In genomic region chr6:169530762-169531143, GRCh38 we compare ENCODE assay signal across 13 cellular contexts.
DNase-seq lines count a peak whose midpoint lies in the region; ATAC-seq and TF ChIP-seq lines count a peak whose summit lies in the region.
"Had no signal": no experiment of that assay in that cellular context is flagged by ENCODE, and none has a peak within 500 bp of the region (broad histone marks: within the 10 kb centered on the region; RNA-seq: fewer than 3 reads in every experiment).

No MANE protein-coding gene starts in this region.

- H3K4me3 ChIP-seq in CD4-positive, CD25-positive, alpha-beta regulatory T cell (ENCODE audit: low read depth, low read length), result peak overlapping the region; percentile 49
- H3K4me3 ChIP-seq in stomach, result no peak overlapping the region

- TF ChIP-seq EP300 in stomach (IDR thresholded peaks at IDR 0.05), result no peak

- peaks cover 0 to 16% (median 3%) of the 10 kb centered on the region in 7 donors for H3K9me3 Mint-ChIP-seq in CD4-positive, CD25-positive, alpha-beta regulatory T cell
- peaks cover 17% of the 10 kb centered on the region for H3K9me3 Mint-ChIP-seq in activated naive CD8-positive, alpha-beta T cell treated with anti-CD3 and anti-CD28 coated beads, Interleukin-2, amount 50 U/mL, for 24 hours
- peaks cover 5 to 6% of the 10 kb centered on the region in 2 donors for H3K9me3 Mint-ChIP-seq in natural killer cell

- peaks cover 0 to 7% of the 10 kb centered on the region in 2 experiments for H3K9me3 ChIP-seq in CD4-positive, CD25-positive, alpha-beta regulatory T cell (ENCODE audit: control insufficient read depth in 2 of 2, low read length in 2 of 2)
- H3K9me3 ChIP-seq in stomach, result peaks cover 0 to 23% (median 14%) of the 10 kb centered on the region in 4 donors

- no peaks in the 10 kb centered on the region for H3K27me3 ChIP-seq in CD4-positive, CD25-positive, alpha-beta regulatory T cell (ENCODE audit: control insufficient read depth, insufficient read depth, low read length)
- no peaks in the 10 kb centered on the region for H3K27me3 ChIP-seq in stomach

- DNase-seq in CD4-positive, CD25-positive, alpha-beta regulatory T cell, result peak in 2 of 3 donors; percentile 8 to 66
- DNase-seq in KBM-7 (peak; percentile 15), natural killer cell (no peak), SW480 (ENCODE audit: low spot score) (no peak), stomach (no peak), NCI-H748 treated with DMSO at 0.1 percent for 48 hours (lab: John Stamatoyannopoulos, UW) (no peak)
- no peak for DNase-seq in activated naive CD8-positive, alpha-beta T cell treated with anti-CD3 and anti-CD28 coated beads, Interleukin-2, amount 50 U/mL, for 24 hours
- DNase-seq: foreskin fibroblast, T-helper 9 cell had no signal

- H3K27me3 Mint-ChIP-seq in CD4-positive, CD25-positive, alpha-beta regulatory T cell, result no peaks in the 10 kb centered on the region
- no peaks in the 10 kb centered on the region for H3K27me3 Mint-ChIP-seq in activated naive CD8-positive, alpha-beta T cell treated with anti-CD3 and anti-CD28 coated beads, Interleukin-2, amount 50 U/mL, for 24 hours
- no peaks in the 10 kb centered on the region for H3K27me3 Mint-ChIP-seq in natural killer cell (ENCODE audit: low read depth in 2 of 2)
- H3K27me3 Mint-ChIP-seq: stimulated activated memory B cell treated with anti-CD40 and anti-IgM and Interleukin-4, amounts not matched to agents 10 μg/mL and 1 μg/mL and 100 μg/mL, for 72 hours had no signal

- intact Hi-C loops in natural killer cell (cut with micrococcal nuclease) (no loop called here), stomach (cut with DNase I; ENCODE audit: low total_unique reads) (no loop called here)

- H3K4me1 Mint-ChIP-seq in CD4-positive, CD25-positive, alpha-beta regulatory T cell, result peaks cover 10 to 19% (median 16%) of the 10 kb centered on the region in 4 donors
- peaks cover 16% of the 10 kb centered on the region for H3K4me1 Mint-ChIP-seq in activated naive CD8-positive, alpha-beta T cell treated with anti-CD3 and anti-CD28 coated beads, Interleukin-2, amount 50 U/mL, for 24 hours
- H3K4me1 Mint-ChIP-seq in natural killer cell, result peaks cover 10 to 11% of the 10 kb centered on the region in 2 donors
- H3K4me1 Mint-ChIP-seq: stimulated activated memory B cell treated with anti-CD40 and anti-IgM and Interleukin-4, amounts not matched to agents 10 μg/mL and 1 μg/mL and 100 μg/mL, for 72 hours had no signal

- H3K4me3 Mint-ChIP-seq in CD4-positive, CD25-positive, alpha-beta regulatory T cell, result peak overlapping the region in 2 of 4 donors; percentile 12 to 62
- no peak overlapping the region for H3K4me3 Mint-ChIP-seq in activated naive CD8-positive, alpha-beta T cell treated with anti-CD3 and anti-CD28 coated beads, Interleukin-2, amount 50 U/mL, for 24 hours
- peak overlapping the region; percentile 26 for H3K4me3 Mint-ChIP-seq in natural killer cell
- H3K4me3 Mint-ChIP-seq: neural crest cell; stimulated activated memory B cell treated with anti-CD40 and anti-IgM and Interleukin-4, amounts not matched to agents 10 μg/mL and 1 μg/mL and 100 μg/mL, for 72 hours had no signal

- no peak for TF ChIP-seq POLR2A in stomach (IDR thresholded peaks at IDR 0.05)

- peaks cover 6% of the 10 kb centered on the region for H3K4me1 ChIP-seq in CD4-positive, CD25-positive, alpha-beta regulatory T cell (ENCODE audit: control insufficient read depth, insufficient read depth, low read length, poor library complexity, severe bottlenecking)
- peaks cover 0 to 13% (median 6%) of the 10 kb centered on the region in 4 donors for H3K4me1 ChIP-seq in stomach

- peak overlapping the region; percentile 5 for H3K27ac ChIP-seq in CD4-positive, CD25-positive, alpha-beta regulatory T cell (ENCODE audit: insufficient read depth, low read length, poor library complexity, severe bottlenecking)
- peak overlapping the region in 2 of 5 donors; percentile 52 to 59 for H3K27ac ChIP-seq in stomach
- H3K27ac ChIP-seq: C4-2B had no signal

- TF ChIP-seq CTCF in natural killer cell (IDR thresholded peaks at IDR 0.05) (no peak), stomach (IDR thresholded peaks at IDR 0.05) (no peak)

- peak; percentile 78 to 82 for ATAC-seq in CD4-positive, CD25-positive, alpha-beta regulatory T cell (ENCODE audit: low read depth in 2 of 2)
- ATAC-seq in activated naive CD8-positive, alpha-beta T cell treated with anti-CD3 and anti-CD28 coated beads, Interleukin-2, amount 50 U/mL, for 24 hours, result peak; percentile 83
- peak in 2 of 3 donors; percentile 54 to 81 for ATAC-seq in natural killer cell
- ATAC-seq in GM18511 (IDR thresholded peaks at IDR 0.05; ENCODE audit: unreplicated experiment), result no peak
- ATAC-seq: stimulated activated memory B cell treated with anti-CD40 and anti-IgM and Interleukin-4, amounts not matched to agents 10 μg/mL and 1 μg/mL and 100 μg/mL, for 72 hours had no signal

- in situ Hi-C loops in KBM-7 (cut with MboI; ENCODE audit: low pct_unique_long_range_greater_than_20kb, low sequenced_read_pairs), result no loop called here

- peaks cover 7% of the 10 kb centered on the region for H3K36me3 Mint-ChIP-seq in CD4-positive, CD25-positive, alpha-beta regulatory T cell
- peaks cover 11% of the 10 kb centered on the region for H3K36me3 Mint-ChIP-seq in activated naive CD8-positive, alpha-beta T cell treated with anti-CD3 and anti-CD28 coated beads, Interleukin-2, amount 50 U/mL, for 24 hours (ENCODE audit: low read depth)
- peaks cover 28% of the 10 kb centered on the region for H3K36me3 Mint-ChIP-seq in natural killer cell

- H3K27ac Mint-ChIP-seq in CD4-positive, CD25-positive, alpha-beta regulatory T cell, result peak overlapping the region in 2 of 3 donors; percentile 16 to 52
- H3K27ac Mint-ChIP-seq in activated naive CD8-positive, alpha-beta T cell treated with anti-CD3 and anti-CD28 coated beads, Interleukin-2, amount 50 U/mL, for 24 hours, result peak overlapping the region; percentile 21
- peak overlapping the region; percentile 53 to 60 for H3K27ac Mint-ChIP-seq in natural killer cell
- H3K27ac Mint-ChIP-seq: stimulated activated memory B cell treated with anti-CD40 and anti-IgM and Interleukin-4, amounts not matched to agents 10 μg/mL and 1 μg/mL and 100 μg/mL, for 72 hours had no signal

- WGBS in stomach, 5 donors, result 68 to 91% (median 87%) methylated on average over 1 of the region's 1 CpG

- no peaks in the 10 kb centered on the region for H3K36me3 ChIP-seq in CD4-positive, CD25-positive, alpha-beta regulatory T cell (ENCODE audit: control insufficient read depth, insufficient read depth, low read length)
- H3K36me3 ChIP-seq in stomach, result no peaks in the 10 kb centered on the region

Comparison
In these comparisons a context has a peak if more than half of its experiments do, and no peak if none do; other contexts are left out.
1. DNase-seq: peak in CD4-positive, CD25-positive, alpha-beta regulatory T cell (2 of 3) and KBM-7 (single experiment); none in activated naive CD8-positive, alpha-beta T cell treated with anti-CD3 and anti-CD28 coated beads, Interleukin-2, amount 50 U/mL, for 24 hours (single experiment), natural killer cell (single experiment), SW480 (single experiment), stomach (single experiment) and NCI-H748 treated with DMSO at 0.1 percent for 48 hours (single experiment).
2. Peak in every context shown above with its lines, with median percentiles within 50 percentile points of each other: H3K27ac Mint-ChIP-seq.